ENCODE assay signal across 13 cellular contexts in the genomic region with DNA sequence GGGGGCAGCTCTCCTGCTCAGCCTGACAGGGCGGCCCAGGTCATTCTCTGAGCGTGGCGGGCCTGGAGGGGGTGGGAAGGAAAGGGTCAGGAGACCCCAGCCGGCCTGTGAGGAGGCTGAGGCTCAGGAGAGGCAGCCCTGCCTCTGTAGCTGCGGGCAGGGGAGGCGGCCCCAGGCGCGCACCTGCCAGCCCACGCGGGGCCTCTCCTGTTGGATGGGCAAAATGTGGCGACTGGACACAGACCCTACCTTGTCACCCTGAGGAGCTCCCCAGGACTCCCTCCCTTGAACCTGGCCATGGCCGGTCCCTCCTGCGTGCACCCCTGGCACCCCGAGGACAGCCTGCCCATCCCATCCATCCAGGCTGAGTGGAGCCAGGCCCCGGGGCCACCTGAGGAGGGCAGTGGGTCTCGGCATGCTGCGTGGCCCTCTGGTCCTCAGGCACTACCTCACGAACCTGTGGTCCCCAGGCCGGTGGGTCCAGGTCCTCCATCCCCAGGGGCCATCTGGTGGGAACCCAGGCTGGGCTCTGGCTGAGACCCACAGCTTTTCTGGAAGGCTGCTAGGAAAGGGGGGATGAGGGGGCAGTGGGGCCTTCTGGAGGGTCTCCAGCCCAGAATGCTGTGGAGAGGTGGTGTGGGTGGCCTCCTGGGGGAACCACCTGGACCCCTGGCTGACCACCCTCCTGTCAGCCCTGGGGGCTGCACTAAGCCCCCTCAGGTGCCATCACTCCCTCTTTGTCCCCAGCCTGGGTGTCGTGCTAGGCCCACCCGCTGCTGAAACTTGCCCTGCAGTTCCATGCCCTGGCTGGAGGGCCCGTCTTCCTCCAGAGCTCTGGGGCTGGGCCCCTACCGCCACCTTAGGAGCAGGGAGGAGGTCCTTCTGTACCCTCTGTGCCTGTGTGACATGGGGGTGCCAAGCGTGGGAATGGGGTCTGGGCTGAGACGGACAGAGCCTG. TPM values are rescaled to one million over a fixed set of nuclear protein-coding genes. Genes with fewer than 3 reads are reported as not detected.
DNase-seq lines count a peak whose midpoint lies in the region; ATAC-seq, FAIRE-seq and TF ChIP-seq lines count a peak whose summit lies in the region.
"Had no signal": no experiment of that assay in that cellular context is flagged by ENCODE, and none has a peak within 500 bp of the region (broad histone marks: within the 10 kb centered on the region; RNA-seq: fewer than 3 reads in every experiment).

No MANE protein-coding gene starts in this region.

- no peak for ATAC-seq in activated CD8-positive, alpha-beta T cell treated with anti-CD3 and anti-CD28 coated beads, Interleukin-2, amount 10 ng/mL, durations not matched to agents 7 days and 5 days
- no peak for ATAC-seq in activated CD8-positive, alpha-beta T cell treated with anti-CD3 and anti-CD28 coated beads for 36 hours
- ATAC-seq in HCT116 = no peak
- no peak for ATAC-seq in HG03139 (IDR thresholded peaks at IDR 0.05; ENCODE audit: unreplicated experiment)
- no peak for ATAC-seq in GM21360 (IDR thresholded peaks at IDR 0.05; ENCODE audit: unreplicated experiment)
- ATAC-seq: sciatic nerve had no signal

- H3K27ac Mint-ChIP-seq in activated CD8-positive, alpha-beta T cell treated with anti-CD3 and anti-CD28 coated beads, Interleukin-2, amount 10 ng/mL, durations not matched to agents 7 days and 5 days = peak overlapping the region; percentile 65
- H3K27ac Mint-ChIP-seq in activated CD8-positive, alpha-beta T cell treated with anti-CD3 and anti-CD28 coated beads for 36 hours = no peak overlapping the region
- no peak overlapping the region for H3K27ac Mint-ChIP-seq in activated T-helper 2 cell treated with anti-CD3 and anti-CD28 coated beads, Interferon-gamma antibody, Interleukin-2, Interleukin-4, amounts not matched to agents 10 μg/mL and 5 μg/mL and 100 μg/mL, durations not matched to agents 14 hours and 24 hours and 36 hours

- H3K27me3 ChIP-seq in HCT116 (ENCODE audit: insufficient read depth, low read length) (no peaks in the 10 kb centered on the region), endothelial cell of umbilical vein (ENCODE audit: control insufficient read depth in 2 of 2, insufficient read depth in 2 of 2, low read length in 2 of 2) (no peaks in the 10 kb centered on the region)
- H3K27me3 ChIP-seq: testis had no signal

- TF ChIP-seq POLR2A in HCT116 (IDR thresholded peaks at IDR 0.05; ENCODE audit: borderline replicate concordance, extremely low read depth, insufficient read depth, insufficient read length) (no peak), endothelial cell of umbilical vein (IDR thresholded peaks at IDR 0.05; ENCODE audit: low read depth, low read length) (no peak)

- no peak for TF ChIP-seq RAD21 in HCT116 (IDR thresholded peaks at IDR 0.05; ENCODE audit: low read depth)

- dilution Hi-C loops in endothelial cell of umbilical vein (cut with MboI; ENCODE audit: extremely low pct_ligation_motif_present, low sequenced_read_pairs) = no loop called here

- H3K4me1 ChIP-seq in HCT116 (ENCODE audit: control insufficient read depth in 1 of 2, insufficient read depth in 2 of 2, low read length in 2 of 2) (peaks cover 13 to 32% of the 10 kb centered on the region in 2 experiments), endothelial cell of umbilical vein (ENCODE audit: control insufficient read depth, extremely low read depth, insufficient read depth, low read length) (peaks cover 27% of the 10 kb centered on the region)

- DNase-seq in activated CD8-positive, alpha-beta T cell treated with anti-CD3 and anti-CD28 coated beads, Interleukin-2, amount 10 ng/mL, durations not matched to agents 7 days and 5 days = no peak
- no peak for DNase-seq in activated CD8-positive, alpha-beta T cell treated with anti-CD3 and anti-CD28 coated beads for 36 hours
- no peak for DNase-seq in HCT116 (ENCODE audit: low read depth, low spot score)
- no peak for DNase-seq in endothelial cell of umbilical vein (ENCODE audit: low read depth, low spot score)
- DNase-seq in retina = peak; percentile 29
- DNase-seq in activated T-helper 2 cell treated with anti-CD3 and anti-CD28 coated beads, Interferon-gamma antibody, Interleukin-2, Interleukin-4, amounts not matched to agents 10 μg/mL and 5 μg/mL and 100 μg/mL, durations not matched to agents 14 hours and 24 hours and 36 hours (ENCODE audit: low spot score) = no peak
- DNase-seq: activated CD4-positive, alpha-beta T cell treated with anti-CD3 and anti-CD28 coated beads for 48 hours; effector CD4-positive, alpha-beta T cell; NCI-H1436 treated with DMSO at 0.1 percent for 48 hours had no signal

- POLR2A ChIA-PET in activated CD8-positive, alpha-beta T cell treated with anti-CD3 and anti-CD28 coated beads, Interleukin-2, amount 10 ng/mL, durations not matched to agents 7 days and 5 days (lab: Charles Lee) = interaction anchor here (1.7 kb wide), 1 partner anchor 15 kb away, joined by 8 read pairs; the partner anchor contains the start of gene NRARP
- POLR2A ChIA-PET in activated CD8-positive, alpha-beta T cell treated with anti-CD3 and anti-CD28 coated beads for 36 hours (lab: Charles Lee) = interaction anchor here (0.6 to 1.1 kb wide), 3 partner anchors 11 to 30 kb away, joined by 3 to 4 read pairs (median 4); partner anchors contain the start of gene NRARP
- POLR2A ChIA-PET in HCT116 (lab: Charles Lee) (interaction anchor here (1.0 kb wide), 1 partner anchor 10 kb away, joined by 3 read pairs; no protein-coding TSS in a partner anchor), endothelial cell of umbilical vein (lab: Charles Lee) (no interaction called here)

- no peaks in the 10 kb centered on the region for H3K9me2 ChIP-seq in HCT116 (ENCODE audit: insufficient read depth)

- H3K36me3 ChIP-seq in HCT116 (ENCODE audit: control insufficient read depth in 1 of 2, insufficient read depth in 2 of 2, low read length in 2 of 2) (no peaks in the 10 kb centered on the region), endothelial cell of umbilical vein (ENCODE audit: control insufficient read depth in 2 of 2, extremely low read depth in 1 of 2, insufficient read depth in 2 of 2, low read length in 2 of 2) (no peaks in the 10 kb centered on the region)

- H4K20me1 ChIP-seq in HCT116 (ENCODE audit: insufficient read depth) (no peaks in the 10 kb centered on the region), endothelial cell of umbilical vein (replicated peaks; ENCODE audit: control insufficient read depth, extremely low read depth, insufficient read depth, low read length) (no peaks in the 10 kb centered on the region)

- H3K4me1 Mint-ChIP-seq in activated CD8-positive, alpha-beta T cell treated with anti-CD3 and anti-CD28 coated beads, Interleukin-2, amount 10 ng/mL, durations not matched to agents 7 days and 5 days (ENCODE audit: low read depth) = peaks cover 31% of the 10 kb centered on the region
- H3K4me1 Mint-ChIP-seq in activated CD8-positive, alpha-beta T cell treated with anti-CD3 and anti-CD28 coated beads for 36 hours (ENCODE audit: low read depth) = peaks cover 5% of the 10 kb centered on the region
- peaks cover 3% of the 10 kb centered on the region for H3K4me1 Mint-ChIP-seq in activated T-helper 2 cell treated with anti-CD3 and anti-CD28 coated beads, Interferon-gamma antibody, Interleukin-2, Interleukin-4, amounts not matched to agents 10 μg/mL and 5 μg/mL and 100 μg/mL, durations not matched to agents 14 hours and 24 hours and 36 hours (ENCODE audit: low read depth)

- H3K4me3 ChIP-seq in HCT116 (replicated peaks in 1 of 2; ENCODE audit: low read depth in 1 of 2, low read length in 2 of 2) (no peak overlapping the region), endothelial cell of umbilical vein (replicated peaks in 1 of 3; ENCODE audit: insufficient read depth in 1 of 3, low read depth in 1 of 3, low read length in 3 of 3) (no peak overlapping the region)

- H3K9me3 ChIP-seq in HCT116 (ENCODE audit: control insufficient read depth in 1 of 2, insufficient read depth in 1 of 2, low read depth in 1 of 2, low read length in 2 of 2) = no peaks in the 10 kb centered on the region
- H3K9me3 ChIP-seq in endothelial cell of umbilical vein (replicated peaks; ENCODE audit: control insufficient read depth, insufficient read depth, low read length) = no peaks in the 10 kb centered on the region
- H3K9me3 ChIP-seq: testis had no signal

- RAD21 ChIA-PET in HCT116 (lab: Charles Lee; ENCODE audit: low non-redundant PET in 1 of 2, low total read pairs in 2 of 2, uncharacterized antibody in 2 of 2, unreplicated experiment in 2 of 2) = no interaction called here

- CTCF ChIA-PET in activated CD8-positive, alpha-beta T cell treated with anti-CD3 and anti-CD28 coated beads, Interleukin-2, amount 10 ng/mL, durations not matched to agents 7 days and 5 days (lab: Charles Lee) = interaction anchor here (0.7 to 1.9 kb wide), 2 partner anchors 15 to 1149 kb away, joined by 3 to 8 read pairs; partner anchors contain the start of gene NRARP
- CTCF ChIA-PET in activated CD8-positive, alpha-beta T cell treated with anti-CD3 and anti-CD28 coated beads for 36 hours (lab: Charles Lee) = interaction anchor here (1.9 kb wide), 1 partner anchor 9 kb away, joined by 4 read pairs; no protein-coding TSS in a partner anchor
- CTCF ChIA-PET in HCT116 (lab: Charles Lee) = interaction anchor here (1.2 kb wide), 1 partner anchor 106 kb away, joined by 3 read pairs; the partner anchor contains the start of gene EXD3
- CTCF ChIA-PET in endothelial cell of umbilical vein (lab: Charles Lee) = interaction anchor here (1.0 to 2.2 kb wide), 3 partner anchors 11 to 21 kb away, joined by 3 to 18 read pairs (median 8); partner anchors contain the start of gene NRARP

- no peak overlapping the region; the same call in 1 of the 2 replicates for H3K27ac ChIP-seq in HCT116 (ENCODE audit: low read depth, low read length)
- peak overlapping the region; percentile 71 for H3K27ac ChIP-seq in endothelial cell of umbilical vein (ENCODE audit: insufficient read depth, low read depth, low read length)

- peak overlapping the region; percentile 42 for H3K4me3 Mint-ChIP-seq in activated CD8-positive, alpha-beta T cell treated with anti-CD3 and anti-CD28 coated beads, Interleukin-2, amount 10 ng/mL, durations not matched to agents 7 days and 5 days
- H3K4me3 Mint-ChIP-seq in activated CD8-positive, alpha-beta T cell treated with anti-CD3 and anti-CD28 coated beads for 36 hours = no peak overlapping the region
- H3K4me3 Mint-ChIP-seq in activated T-helper 2 cell treated with anti-CD3 and anti-CD28 coated beads, Interferon-gamma antibody, Interleukin-2, Interleukin-4, amounts not matched to agents 10 μg/mL and 5 μg/mL and 100 μg/mL, durations not matched to agents 14 hours and 24 hours and 36 hours (ENCODE audit: low read depth) = no peak overlapping the region

- FAIRE-seq in endothelial cell of umbilical vein (lab: Jason Lieb, UNC) = no peak

- no peaks in the 10 kb centered on the region for H3K9me1 ChIP-seq in endothelial cell of umbilical vein (replicated peaks; ENCODE audit: control insufficient read depth, extremely low read depth, insufficient read depth, low read length)

- H2AFZ ChIP-seq in HCT116 (ENCODE audit: low read depth, low read length, poor library complexity, severe bottlenecking) (no peak overlapping the region), endothelial cell of umbilical vein (ENCODE audit: low read depth, low read length) (no peak overlapping the region)

- BruUV-seq in HCT116 (replicated peaks; lab: Mats Ljungman, UMichigan) = no TSS peak
- BruUV-seq in endothelial cell of umbilical vein (replicated peaks; lab: Mats Ljungman, UMichigan) = no TSS peak

- no peaks in the 10 kb centered on the region for H3K9me3 Mint-ChIP-seq in activated CD8-positive, alpha-beta T cell treated with anti-CD3 and anti-CD28 coated beads, Interleukin-2, amount 10 ng/mL, durations not matched to agents 7 days and 5 days (ENCODE audit: insufficient read depth)
- H3K9me3 Mint-ChIP-seq in activated CD8-positive, alpha-beta T cell treated with anti-CD3 and anti-CD28 coated beads for 36 hours = no peaks in the 10 kb centered on the region
- H3K9me3 Mint-ChIP-seq in activated T-helper 2 cell treated with anti-CD3 and anti-CD28 coated beads, Interferon-gamma antibody, Interleukin-2, Interleukin-4, amounts not matched to agents 10 μg/mL and 5 μg/mL and 100 μg/mL, durations not matched to agents 14 hours and 24 hours and 36 hours = no peaks in the 10 kb centered on the region

- TF ChIP-seq CTCF in activated CD8-positive, alpha-beta T cell treated with anti-CD3 and anti-CD28 coated beads for 36 hours (IDR thresholded peaks at IDR 0.05) = no peak
- TF ChIP-seq CTCF in HCT116 (IDR thresholded peaks at IDR 0.05 in 2 of 3, conservative IDR thresholded peaks at IDR 0.05 in 1 of 3; ENCODE audit: borderline replicate concordance in 1 of 3, insufficient read depth in 1 of 3, low read depth in 2 of 3, low read length in 2 of 3) (no peak), endothelial cell of umbilical vein (IDR thresholded peaks at IDR 0.05; ENCODE audit: extremely low read depth in 1 of 2, insufficient read depth in 1 of 2, low read depth in 1 of 2, low read length in 2 of 2) (no peak)

- no peaks in the 10 kb centered on the region for H3K27me3 Mint-ChIP-seq in activated CD8-positive, alpha-beta T cell treated with anti-CD3 and anti-CD28 coated beads, Interleukin-2, amount 10 ng/mL, durations not matched to agents 7 days and 5 days (ENCODE audit: low read depth)
- no peaks in the 10 kb centered on the region for H3K27me3 Mint-ChIP-seq in activated CD8-positive, alpha-beta T cell treated with anti-CD3 and anti-CD28 coated beads for 36 hours
- peaks cover 2% of the 10 kb centered on the region for H3K27me3 Mint-ChIP-seq in activated T-helper 2 cell treated with anti-CD3 and anti-CD28 coated beads, Interferon-gamma antibody, Interleukin-2, Interleukin-4, amounts not matched to agents 10 μg/mL and 5 μg/mL and 100 μg/mL, durations not matched to agents 14 hours and 24 hours and 36 hours (ENCODE audit: low read depth)

- H3K9ac ChIP-seq in HCT116 (ENCODE audit: low read length) = no peak overlapping the region
- no peak overlapping the region for H3K9ac ChIP-seq in endothelial cell of umbilical vein (replicated peaks; ENCODE audit: extremely low read depth, insufficient read depth, low read length)

- H3K79me2 ChIP-seq in HCT116 (ENCODE audit: insufficient read depth, low read length) (no peaks in the 10 kb centered on the region), endothelial cell of umbilical vein (ENCODE audit: control insufficient read depth, insufficient read depth, low read length) (no peaks in the 10 kb centered on the region)

- H3K36me3 Mint-ChIP-seq in activated CD8-positive, alpha-beta T cell treated with anti-CD3 and anti-CD28 coated beads, Interleukin-2, amount 10 ng/mL, durations not matched to agents 7 days and 5 days (ENCODE audit: low read depth) = no peaks in the 10 kb centered on the region
- no peaks in the 10 kb centered on the region for H3K36me3 Mint-ChIP-seq in activated CD8-positive, alpha-beta T cell treated with anti-CD3 and anti-CD28 coated beads for 36 hours (ENCODE audit: low read depth)
- H3K36me3 Mint-ChIP-seq in activated T-helper 2 cell treated with anti-CD3 and anti-CD28 coated beads, Interferon-gamma antibody, Interleukin-2, Interleukin-4, amounts not matched to agents 10 μg/mL and 5 μg/mL and 100 μg/mL, durations not matched to agents 14 hours and 24 hours and 36 hours (ENCODE audit: low read depth) = no peaks in the 10 kb centered on the region

- intact Hi-C loops in activated CD8-positive, alpha-beta T cell treated with anti-CD3 and anti-CD28 coated beads for 36 hours (cut with micrococcal nuclease) = no loop called here
- intact Hi-C loops in HCT116 (cut with micrococcal nuclease) = no loop called here
- intact Hi-C loops in endothelial cell of umbilical vein (cut with micrococcal nuclease) = no loop called here
- intact Hi-C loops in activated T-helper 2 cell treated with anti-CD3 and anti-CD28 coated beads, Interferon-gamma antibody, Interleukin-2, Interleukin-4, amounts not matched to agents 10 μg/mL and 5 μg/mL and 100 μg/mL, durations not matched to agents 14 hours and 24 hours and 36 hours (cut with micrococcal nuclease) = no loop called here

- peak overlapping the region; percentile 71; the same call in 1 of the 2 replicates for H3K4me2 ChIP-seq in HCT116 (ENCODE audit: low read length)
- H3K4me2 ChIP-seq in endothelial cell of umbilical vein (ENCODE audit: insufficient read depth, low read length) = no peak overlapping the region

RNA-seq across cellular contexts. Expression of gene NRARP, which starts 15.2 kb away (rescaled TPM):
- total RNA-seq in activated CD8-positive, alpha-beta T cell treated with anti-CD3 and anti-CD28 coated beads, Interleukin-2, amount 10 ng/mL, durations not matched to agents 7 days and 5 days = 1 to 10 TPM; 1.4 to 1.5 TPM
- total RNA-seq in activated CD8-positive, alpha-beta T cell treated with anti-CD3 and anti-CD28 coated beads for 36 hours = 1 to 10 TPM; 3.3 to 4.4 TPM
- total RNA-seq in HCT116 (2021; ENCODE audit: unreplicated experiment) = 22.2 TPM
- 5.9 and 7.2 TPM in 2 replicates for polyA plus RNA-seq in HCT116 (2012)
- total RNA-seq in endothelial cell of umbilical vein = 50.0 and 61.0 TPM in 2 replicates
- 54.0 and 72.9 TPM in 2 replicates for polyA plus RNA-seq in endothelial cell of umbilical vein
- 30.9 and 40.4 TPM in 2 replicates for polyA plus RNA-seq in endothelial cell of umbilical vein (2011; cell fraction: cytosol; rRNA removed)
- polyA plus RNA-seq in endothelial cell of umbilical vein (2011; cell fraction: nucleus; rRNA removed) = 53.9 and 60.9 TPM in 2 replicates
- polyA plus RNA-seq in endothelial cell of umbilical vein (2012) = 19.3 and 25.5 TPM in 2 replicates
- 16.6 and 27.9 TPM in 2 replicates for polyA minus RNA-seq in endothelial cell of umbilical vein
- 5.5 TPM for polyA minus RNA-seq in endothelial cell of umbilical vein (2011; cell fraction: cytosol; rRNA and poly(A)+ RNA removed)
- 54.7 and 119 TPM in 2 replicates for polyA minus RNA-seq in endothelial cell of umbilical vein (2011; cell fraction: nucleus; rRNA and poly(A)+ RNA removed)
- total RNA-seq in activated T-helper 2 cell treated with anti-CD3 and anti-CD28 coated beads, Interferon-gamma antibody, Interleukin-2, Interleukin-4, amounts not matched to agents 10 μg/mL and 5 μg/mL and 100 μg/mL, durations not matched to agents 14 hours and 24 hours and 36 hours = 9.3 and 11.2 TPM in 2 replicates

RNA-seq across cellular contexts. Expression of gene TOR4A, which starts 39.8 kb away (rescaled TPM):
- 1 to 10 TPM; 6.6 to 7.0 TPM for total RNA-seq in activated CD8-positive, alpha-beta T cell treated with anti-CD3 and anti-CD28 coated beads, Interleukin-2, amount 10 ng/mL, durations not matched to agents 7 days and 5 days
- total RNA-seq in activated CD8-positive, alpha-beta T cell treated with anti-CD3 and anti-CD28 coated beads for 36 hours = 1 to 10 TPM; 2.9 to 3.0 TPM
- 34.0 TPM for total RNA-seq in HCT116 (2021; ENCODE audit: unreplicated experiment)
- polyA plus RNA-seq in HCT116 (2012) = 21.6 and 22.8 TPM in 2 replicates
- total RNA-seq in endothelial cell of umbilical vein = 46.4 and 48.0 TPM in 2 replicates
- polyA plus RNA-seq in endothelial cell of umbilical vein = 32.4 and 45.7 TPM in 2 replicates
- polyA plus RNA-seq in endothelial cell of umbilical vein (2011; cell fraction: cytosol; rRNA removed) = 15.8 and 22.2 TPM in 2 replicates
- 15.9 and 17.7 TPM in 2 replicates for polyA plus RNA-seq in endothelial cell of umbilical vein (2011; cell fraction: nucleus; rRNA removed)
- 15.2 and 25.2 TPM in 2 replicates for polyA plus RNA-seq in endothelial cell of umbilical vein (2012)
- 17.2 and 24.1 TPM in 2 replicates for polyA minus RNA-seq in endothelial cell of umbilical vein
- polyA minus RNA-seq in endothelial cell of umbilical vein (2011; cell fraction: cytosol; rRNA and poly(A)+ RNA removed) = 22.7 TPM
- polyA minus RNA-seq in endothelial cell of umbilical vein (2011; cell fraction: nucleus; rRNA and poly(A)+ RNA removed) = 10.6 and 19.4 TPM in 2 replicates
- total RNA-seq in activated T-helper 2 cell treated with anti-CD3 and anti-CD28 coated beads, Interferon-gamma antibody, Interleukin-2, Interleukin-4, amounts not matched to agents 10 μg/mL and 5 μg/mL and 100 μg/mL, durations not matched to agents 14 hours and 24 hours and 36 hours = 17.2 and 17.5 TPM in 2 replicates
